ENCODE assay signal across 8 cellular contexts in genomic region chr6:138109042-138109997, GRCh38. TPM values are rescaled to one million over a fixed set of nuclear protein-coding genes. Genes with fewer than 3 reads are reported as not detected.
A peak's percentile ranks its signal among the peaks of the same experiment; 100 is the strongest.
DNase-seq lines count a peak whose midpoint lies in the region; ATAC-seq and TF ChIP-seq lines count a peak whose summit lies in the region.

No MANE protein-coding gene starts in this region.

- H3K27me3 ChIP-seq in colonic mucosa: no peaks in the 10 kb centered on the region

- peaks cover 2% of the 10 kb centered on the region for H3K36me3 Mint-ChIP-seq in activated CD4-positive, alpha-beta T cell treated with anti-CD3 and anti-CD28 coated beads, Interleukin-2, amount 10 ng/mL, durations not matched to agents 24 days and 14 days (ENCODE audit: low read depth)

- no peak overlapping the region for H3K4me3 ChIP-seq in colonic mucosa

- no peaks in the 10 kb centered on the region for H3K9me3 Mint-ChIP-seq in activated CD4-positive, alpha-beta T cell treated with anti-CD3 and anti-CD28 coated beads, Interleukin-2, amount 10 ng/mL, durations not matched to agents 24 days and 14 days

- H3K27ac ChIP-seq in colonic mucosa: no peak overlapping the region

- no peak overlapping the region for H3K9ac ChIP-seq in colonic mucosa (ENCODE audit: low read depth in 2 of 2, low read length in 2 of 2)

- DNase-seq in ELR (ENCODE audit: low read depth): peak; percentile 81
- peak; percentile 86 to 89 for DNase-seq in NCI-H526 (lab: John Stamatoyannopoulos, UW)
- DNase-seq in activated CD4-positive, alpha-beta T cell treated with anti-CD3 and anti-CD28 coated beads, Interleukin-2, amount 10 ng/mL, durations not matched to agents 24 days and 14 days: peak; percentile 93
- DNase-seq in colonic mucosa: peak; percentile 86
- DNase-seq in lung microvascular endothelial cell (ENCODE audit: low read depth in 2 of 2): peak; percentile 81 to 88
- peak; percentile 44 for DNase-seq in stimulated activated CD8-positive, alpha-beta memory T cell treated with anti-CD3 and anti-CD28 coated beads, Interleukin-15, amount 100 ng/mL, for 24 hours (ENCODE audit: low read depth)

- ATAC-seq in HG03039 (IDR thresholded peaks at IDR 0.05; ENCODE audit: unreplicated experiment) (peak; percentile 37), HG03521 (IDR thresholded peaks at IDR 0.05; ENCODE audit: unreplicated experiment) (no peak)

- H3K4me3 Mint-ChIP-seq in activated CD4-positive, alpha-beta T cell treated with anti-CD3 and anti-CD28 coated beads, Interleukin-2, amount 10 ng/mL, durations not matched to agents 24 days and 14 days: no peak overlapping the region

- TF ChIP-seq CTCF in colonic mucosa (IDR thresholded peaks at IDR 0.05): peak; percentile 99

- intact Hi-C loops in activated CD4-positive, alpha-beta T cell treated with anti-CD3 and anti-CD28 coated beads, Interleukin-2, amount 10 ng/mL, durations not matched to agents 24 days and 14 days (cut with micrococcal nuclease): loop anchor here (1.0 to 10.0 kb wide), 9 partner anchors 53 to 1015 kb away; partner anchors contain the start of genes ARFGEF3, CCDC28A and OLIG3
- intact Hi-C loops in colonic mucosa (cut with DNase I): loop anchor here (10.0 kb wide), 1 partner anchor 405 kb away; no protein-coding TSS in a partner anchor

- H3K27me3 Mint-ChIP-seq in activated CD4-positive, alpha-beta T cell treated with anti-CD3 and anti-CD28 coated beads, Interleukin-2, amount 10 ng/mL, durations not matched to agents 24 days and 14 days: peaks cover 45% of the 10 kb centered on the region

- no peaks in the 10 kb centered on the region for H3K9me3 ChIP-seq in colonic mucosa

- no peak overlapping the region for H3K27ac Mint-ChIP-seq in activated CD4-positive, alpha-beta T cell treated with anti-CD3 and anti-CD28 coated beads, Interleukin-2, amount 10 ng/mL, durations not matched to agents 24 days and 14 days

- H3K36me3 ChIP-seq in colonic mucosa: no peaks in the 10 kb centered on the region

- peaks cover 22% of the 10 kb centered on the region for H3K4me1 Mint-ChIP-seq in activated CD4-positive, alpha-beta T cell treated with anti-CD3 and anti-CD28 coated beads, Interleukin-2, amount 10 ng/mL, durations not matched to agents 24 days and 14 days

- H3K4me1 ChIP-seq in colonic mucosa: peaks cover 9% of the 10 kb centered on the region

RNA-seq across cellular contexts. Expression of gene PERP, which starts 2.1 kb away (rescaled TPM):
- 4.8 TPM in 2 replicates for total RNA-seq in activated CD4-positive, alpha-beta T cell treated with anti-CD3 and anti-CD28 coated beads, Interleukin-2, amount 10 ng/mL, durations not matched to agents 24 days and 14 days
- total RNA-seq in colonic mucosa (10 to 100 TPM; 64.6 to 78.4 TPM), lung microvascular endothelial cell (21.6 and 24.0 TPM in 2 replicates)

RNA-seq across cellular contexts. Expression of gene ARFGEF3, which starts 52.4 kb away (rescaled TPM):
- 0.47 TPM in 2 replicates for total RNA-seq in activated CD4-positive, alpha-beta T cell treated with anti-CD3 and anti-CD28 coated beads, Interleukin-2, amount 10 ng/mL, durations not matched to agents 24 days and 14 days
- 10 to 100 TPM; 22.2 to 23.8 TPM for total RNA-seq in colonic mucosa
- 1.8 and 2.0 TPM in 2 replicates for total RNA-seq in lung microvascular endothelial cell
